In genomic region chr13:19961484-19961883, GRCh38 we compare ENCODE assay signal across 15 cellular contexts. TPM values are rescaled to one million over a fixed set of nuclear protein-coding genes. Genes with fewer than 3 reads are reported as not detected.
DNase-seq lines count a peak whose midpoint lies in the region; TF ChIP-seq lines count a peak whose summit lies in the region.
"Had no signal": no experiment of that assay in that cellular context is flagged by ENCODE, and none has a peak within 500 bp of the region (broad histone marks: within the 10 kb centered on the region; RNA-seq: fewer than 3 reads in every experiment).

No MANE protein-coding gene starts in this region.

- peaks cover 59% of the 10 kb centered on the region for H3K79me2 ChIP-seq in ACC112 (ENCODE audit: control insufficient read depth, insufficient read depth, low read length, unreplicated experiment)

- H2AFZ ChIP-seq in ACC112 (ENCODE audit: low read length, unreplicated experiment) = no peak overlapping the region

- H3K4me3 Mint-ChIP-seq in activated naive CD8-positive, alpha-beta T cell treated with anti-CD3 and anti-CD28 coated beads for 36 hours = peak overlapping the region; percentile 44

- H3K27me3 Mint-ChIP-seq in activated naive CD8-positive, alpha-beta T cell treated with anti-CD3 and anti-CD28 coated beads for 36 hours = no peaks in the 10 kb centered on the region

- H3K4me1 Mint-ChIP-seq in activated naive CD8-positive, alpha-beta T cell treated with anti-CD3 and anti-CD28 coated beads for 36 hours = peaks cover 34% of the 10 kb centered on the region

- peaks cover 12% of the 10 kb centered on the region for H3K4me1 ChIP-seq in ACC112 (ENCODE audit: control insufficient read depth, insufficient read depth, low read length, unreplicated experiment)
- H3K4me1 ChIP-seq in muscle layer of duodenum (ENCODE audit: control insufficient read depth in 1 of 2, insufficient read depth in 2 of 2, low read length in 2 of 2) = peaks cover 18 to 46% of the 10 kb centered on the region in 2 donors

- H3K4me3 ChIP-seq in ACC112 (ENCODE audit: low read depth, low read length) (peak overlapping the region; percentile 82), GM12865 (ENCODE audit: low read depth, low read length) (peak overlapping the region; percentile 79), muscle layer of duodenum (ENCODE audit: low read depth in 1 of 2, low read length in 2 of 2) (peak overlapping the region in 1 of 2 donors; percentile 7), MG63 (no peak overlapping the region), H7 (ENCODE audit: insufficient read depth, low read depth, low read length) (no peak overlapping the region)
- H3K4me3 ChIP-seq: body of pancreas had no signal

- DNase-seq in GM12865 (ENCODE audit: low read depth) (no peak), amniotic stem cell (lab: John Stamatoyannopoulos, UW) (no peak), NCI-H526 (lab: John Stamatoyannopoulos, UW) (no peak), MG63 (no peak), H7 (no peak)
- no peak for DNase-seq in activated naive CD8-positive, alpha-beta T cell treated with anti-CD3 and anti-CD28 coated beads for 36 hours
- DNase-seq: activated CD4-positive, CD25-positive, alpha-beta regulatory T cell treated with anti-CD3 and anti-CD28 coated beads, Interleukin-2, amount 50 U/mL, for 72 hours; body of pancreas; DMS 273 treated with DMSO at 0.1 percent for 48 hours; midbrain; NCI-H1092 treated with DMSO at 0.1 percent for 48 hours; stimulated activated CD4-positive, alpha-beta T cell treated with anti-CD3 and anti-CD28 coated beads, Interleukin-4, amount 100 ng/mL, for 1 hour; tibial artery had no signal

- H3K9me3 ChIP-seq in muscle layer of duodenum (ENCODE audit: control insufficient read depth in 1 of 2, low read length in 2 of 2) = no peaks in the 10 kb centered on the region
- no peaks in the 10 kb centered on the region for H3K9me3 ChIP-seq in MG63
- H3K9me3 ChIP-seq: body of pancreas, tibial artery had no signal

- no peaks in the 10 kb centered on the region for H3K9me3 Mint-ChIP-seq in activated naive CD8-positive, alpha-beta T cell treated with anti-CD3 and anti-CD28 coated beads for 36 hours

- H3K27ac ChIP-seq in ACC112 (ENCODE audit: low read depth, low read length) (no peak overlapping the region), muscle layer of duodenum (ENCODE audit: low read length) (peak overlapping the region; percentile 34)

- TF ChIP-seq CTCF in GM12865 (IDR thresholded peaks at IDR 0.05; ENCODE audit: insufficient read depth, low read depth, low read length, missing control alignments) = no peak

- H3K27ac Mint-ChIP-seq in activated naive CD8-positive, alpha-beta T cell treated with anti-CD3 and anti-CD28 coated beads for 36 hours = peak overlapping the region; percentile 95

- H3K36me3 ChIP-seq in ACC112 (ENCODE audit: insufficient read depth, low read length) (peaks cover 12% of the 10 kb centered on the region), muscle layer of duodenum (ENCODE audit: control insufficient read depth in 1 of 2, insufficient read depth in 2 of 2, low read length in 2 of 2) (peaks cover 0 to 6% of the 10 kb centered on the region in 2 donors), MG63 (peaks cover 31% of the 10 kb centered on the region), H7 (replicated peaks; ENCODE audit: control insufficient read depth, insufficient read depth, low read length) (peaks cover 5% of the 10 kb centered on the region)

- peaks cover 24% of the 10 kb centered on the region for H3K36me3 Mint-ChIP-seq in activated naive CD8-positive, alpha-beta T cell treated with anti-CD3 and anti-CD28 coated beads for 36 hours

- H3K27me3 ChIP-seq in ACC112 (ENCODE audit: insufficient read depth, low read length) (no peaks in the 10 kb centered on the region), muscle layer of duodenum (ENCODE audit: low read depth, low read length) (no peaks in the 10 kb centered on the region), MG63 (no peaks in the 10 kb centered on the region), H7 (ENCODE audit: control insufficient read depth, insufficient read depth, low read length) (no peaks in the 10 kb centered on the region)
- H3K27me3 ChIP-seq: body of pancreas, tibial artery had no signal

RNA-seq across cellular contexts. Expression of gene ZMYM2, which starts 3.0 kb away (rescaled TPM):
- 10 to 100 TPM; 52.7 to 58.5 TPM for total RNA-seq in activated naive CD8-positive, alpha-beta T cell treated with anti-CD3 and anti-CD28 coated beads for 36 hours
- total RNA-seq in MG63 (2014; rRNA removed; shearing (Covaris generic); ENCODE audit: low replicate concordance) = 30.6 and 56.8 TPM in 2 replicates
- total RNA-seq in H7 (2014; rRNA removed; shearing (Covaris generic)) = 91.9 and 132 TPM in 2 replicates

Comparison
In these comparisons a context has a peak if more than half of its experiments do, and no peak if none do; other contexts are left out.
1. H3K4me3 ChIP-seq: peak in ACC112 (single experiment) and GM12865 (single experiment); none in MG63 (single experiment) and H7 (single experiment).